16 cellular contexts compared by ENCODE assay signal in the genomic region with DNA sequence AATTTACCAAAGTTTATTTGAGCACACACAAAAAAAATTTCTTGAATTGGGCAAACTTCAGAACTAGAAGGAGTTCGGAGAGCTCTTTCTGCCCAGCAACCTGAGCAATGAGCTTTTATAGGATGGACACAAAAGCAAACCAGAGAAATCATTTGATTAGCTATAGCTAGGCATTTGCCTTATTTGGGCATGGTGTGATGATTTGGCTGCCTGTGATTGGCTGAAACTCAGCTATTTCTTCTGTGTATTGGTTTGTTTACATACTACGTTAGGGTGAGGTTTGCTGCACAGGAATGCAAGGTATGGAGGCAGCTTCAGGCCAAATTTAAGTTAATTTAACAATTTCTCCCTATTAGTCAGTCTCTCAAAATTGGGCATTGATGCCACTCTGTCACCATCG.
DNase-seq lines count a peak whose midpoint lies in the region; ATAC-seq, FAIRE-seq and TF ChIP-seq lines count a peak whose summit lies in the region.
"Had no signal": no experiment of that assay in that cellular context is flagged by ENCODE, and none has a peak within 500 bp of the region (broad histone marks: within the 10 kb centered on the region; RNA-seq: fewer than 3 reads in every experiment).

No MANE protein-coding gene starts in this region.

- no peaks in the 10 kb centered on the region for H3K23me2 ChIP-seq in H1 (ENCODE audit: low read depth, low read length)

- DNase-seq in SK-N-SH, result no peak
- peak; percentile 10 for DNase-seq in NCI-H226
- DNase-seq in H1 (ENCODE audit: low read depth in 1 of 2, low spot score in 2 of 2), result no peak
- DNase-seq in Right ventricle myocardium superior, result no peak
- DNase-seq in superior temporal gyrus (ENCODE audit: extremely low spot score), result no peak
- DNase-seq: Kasumi-1, left lung, NCI-H510A, pancreas, small intestine had no signal

- H2BK15ac ChIP-seq in H1 (ENCODE audit: low read length), result no peak overlapping the region

- TF ChIP-seq CTCF in SK-N-SH (IDR thresholded peaks at IDR 0.05) (no peak), H1 (IDR thresholded peaks at IDR 0.05; ENCODE audit: control extremely low read depth in 1 of 3, insufficient read depth in 1 of 3, low read depth in 1 of 3, low read length in 3 of 3) (no peak)

- POLR2A ChIA-PET in SK-N-SH (lab: Yijun Ruan, JAX), result no interaction called here
- POLR2A ChIA-PET in H1 (lab: Charles Lee; ENCODE audit: partially characterized antibody), result no interaction called here

- no peak overlapping the region for H3K14ac ChIP-seq in H1 (ENCODE audit: insufficient read length)

- H3K9me3 ChIP-seq in SK-N-SH (no peaks in the 10 kb centered on the region), H1 (ENCODE audit: insufficient read depth in 2 of 2, low read depth in 1 of 2, low read length in 1 of 2) (no peaks in the 10 kb centered on the region)
- H3K9me3 ChIP-seq: left lung, pancreas, tibial nerve had no signal

- no peak overlapping the region for H3K4me3 Mint-ChIP-seq in stimulated activated memory B cell treated with anti-CD40 and anti-IgM and Interleukin-4, amounts not matched to agents 10 μg/mL and 1 μg/mL and 100 μg/mL, for 72 hours

- H3K23ac ChIP-seq in H1 (ENCODE audit: insufficient read length), result no peak overlapping the region

- H3K4me2 ChIP-seq in SK-N-SH (no peak overlapping the region), H1 (ENCODE audit: insufficient read depth in 1 of 2, low read depth in 2 of 2, low read length in 2 of 2) (no peak overlapping the region)

- H4K20me1 ChIP-seq in SK-N-SH (ENCODE audit: insufficient read depth) (no peaks in the 10 kb centered on the region), H1 (replicated peaks in 1 of 2; ENCODE audit: control insufficient read depth in 1 of 2, insufficient read depth in 2 of 2, low read length in 2 of 2) (no peaks in the 10 kb centered on the region)

- H3K27ac ChIP-seq in SK-N-SH (ENCODE audit: low read depth in 2 of 2, low read length in 1 of 2), result no peak overlapping the region
- H3K27ac ChIP-seq in H1 (ENCODE audit: low read depth, low read length), result no peak overlapping the region
- H3K27ac ChIP-seq: left lung, pancreas, tibial nerve had no signal

- no peak overlapping the region for H3K27ac Mint-ChIP-seq in stimulated activated memory B cell treated with anti-CD40 and anti-IgM and Interleukin-4, amounts not matched to agents 10 μg/mL and 1 μg/mL and 100 μg/mL, for 72 hours
- H3K27ac Mint-ChIP-seq: activated T-helper 2 cell treated with anti-CD3 and anti-CD28 coated beads, Interferon-gamma antibody, Interleukin-2, Interleukin-4, amounts not matched to agents 10 μg/mL and 5 μg/mL and 100 μg/mL, durations not matched to agents 14 hours and 24 hours and 36 hours had no signal

- no peaks in the 10 kb centered on the region for H3K4me1 ChIP-seq in SK-N-SH (ENCODE audit: control insufficient read depth in 1 of 2, insufficient read depth in 2 of 2, low read depth in 1 of 2, low read length in 1 of 2)
- H3K4me1 ChIP-seq in H1 (replicated peaks in 1 of 4; ENCODE audit: control insufficient read depth in 3 of 4, insufficient read depth in 4 of 4, low read length in 3 of 4), result no peaks in the 10 kb centered on the region; a peak in 1 of 7 replicates
- H3K4me1 ChIP-seq: left lung, pancreas, tibial nerve had no signal

- H3K27me3 ChIP-seq in SK-N-SH (ENCODE audit: insufficient read depth) (no peaks in the 10 kb centered on the region), H1 (replicated peaks in 1 of 4; ENCODE audit: control insufficient read depth in 3 of 4, extremely low read depth in 1 of 4, insufficient read depth in 3 of 4, low read length in 3 of 4) (no peaks in the 10 kb centered on the region)
- H3K27me3 ChIP-seq: left lung, pancreas, tibial nerve had no signal

- H2BK120ac ChIP-seq in H1 (replicated peaks; ENCODE audit: low read depth, low read length), result no peak overlapping the region

- ATAC-seq in SK-N-SH treated with all-trans-retinoic acid at 6 μM for 48 hours (no peak; the same call in 1 of the 3 replicates), Right ventricle myocardium superior (ENCODE audit: poor library complexity) (no peak), HG03457 (IDR thresholded peaks at IDR 0.05; ENCODE audit: unreplicated experiment) (no peak)
- ATAC-seq in stimulated activated memory B cell treated with anti-CD40 and anti-IgM and Interleukin-4, amounts not matched to agents 10 μg/mL and 1 μg/mL and 100 μg/mL, for 72 hours, result no peak
- ATAC-seq: esophagus mucosa, left lung, pancreas had no signal

- no peak for TF ChIP-seq POLR2A in H1 (IDR thresholded peaks at IDR 0.05; ENCODE audit: control extremely low read depth in 1 of 2, low read depth in 2 of 2, low read length in 2 of 2)

- H2BK5ac ChIP-seq in H1 (ENCODE audit: low read depth, low read length), result no peak overlapping the region

- H3K18ac ChIP-seq in H1 (ENCODE audit: extremely low read depth, low read length), result no peak overlapping the region

- H2BK20ac ChIP-seq in H1 (ENCODE audit: low read length), result no peak overlapping the region

- CTCF ChIA-PET in SK-N-SH (lab: Yijun Ruan, JAX), result no interaction called here
- CTCF ChIA-PET in H1 (lab: Charles Lee; ENCODE audit: partially characterized antibody), result no interaction called here

- TF ChIP-seq RAD21 in SK-N-SH (IDR thresholded peaks at IDR 0.05; ENCODE audit: low read length) (no peak), H1 (IDR thresholded peaks at IDR 0.05 in 1 of 2, conservative IDR thresholded peaks at IDR 0.05 in 1 of 2; ENCODE audit: low read depth in 2 of 2, low read length in 2 of 2) (no peak)

- H3K9me2 ChIP-seq in SK-N-SH, result no peaks in the 10 kb centered on the region

- no peaks in the 10 kb centered on the region for H3K36me3 ChIP-seq in SK-N-SH (replicated peaks in 1 of 2; ENCODE audit: control insufficient read depth in 1 of 2, insufficient read depth in 2 of 2, low read length in 1 of 2)
- H3K36me3 ChIP-seq in H1 (ENCODE audit: control insufficient read depth in 2 of 4, insufficient read depth in 4 of 4, low read length in 3 of 4), result no peaks in the 10 kb centered on the region
- H3K36me3 ChIP-seq: left lung, pancreas, tibial nerve had no signal

- H4K91ac ChIP-seq in H1 (replicated peaks; ENCODE audit: insufficient read length, low read length), result no peak overlapping the region

- no peak overlapping the region for H3K56ac ChIP-seq in H1 (replicated peaks; ENCODE audit: insufficient read length, low read depth, low read length)

- no peaks in the 10 kb centered on the region for H3K79me1 ChIP-seq in H1 (ENCODE audit: low read depth, low read length)

- H3F3A ChIP-seq in SK-N-SH (replicated peaks; ENCODE audit: insufficient read depth), result no peaks in the 10 kb centered on the region

- no peaks in the 10 kb centered on the region for H3K36me3 Mint-ChIP-seq in stimulated activated memory B cell treated with anti-CD40 and anti-IgM and Interleukin-4, amounts not matched to agents 10 μg/mL and 1 μg/mL and 100 μg/mL, for 72 hours

- H3K4me3 ChIP-seq in SK-N-SH (ENCODE audit: low read depth in 2 of 2, low read length in 1 of 2) (no peak overlapping the region), H1 (ENCODE audit: extremely low read depth in 1 of 4, insufficient read depth in 2 of 4, low read depth in 3 of 4, low read length in 4 of 4) (no peak overlapping the region)
- H3K4me3 ChIP-seq: left lung, pancreas, tibial nerve had no signal

- H2AFZ ChIP-seq in SK-N-SH (ENCODE audit: low read depth) (no peak overlapping the region), H1 (ENCODE audit: low read length) (no peak overlapping the region)

- H4K8ac ChIP-seq in H1 (ENCODE audit: extremely low read depth, insufficient read depth, low read length), result no peak overlapping the region

- TF ChIP-seq EP300 in SK-N-SH (IDR thresholded peaks at IDR 0.05; ENCODE audit: borderline replicate concordance in 1 of 2, low read depth in 1 of 2, low read length in 1 of 2) (no peak), H1 (IDR thresholded peaks at IDR 0.05; ENCODE audit: borderline replicate concordance in 1 of 2, low read depth in 2 of 2, low read length in 2 of 2) (no peak)

- no peaks in the 10 kb centered on the region for H3K27me3 Mint-ChIP-seq in stimulated activated memory B cell treated with anti-CD40 and anti-IgM and Interleukin-4, amounts not matched to agents 10 μg/mL and 1 μg/mL and 100 μg/mL, for 72 hours

- H4K5ac ChIP-seq in H1 (ENCODE audit: insufficient read length, low read depth, low read length), result no peak overlapping the region

- H3K79me2 ChIP-seq in SK-N-SH (ENCODE audit: insufficient read depth) (no peaks in the 10 kb centered on the region), H1 (ENCODE audit: control insufficient read depth in 1 of 2, insufficient read depth in 2 of 2, low read length in 2 of 2) (no peaks in the 10 kb centered on the region)

- H3K9me3 Mint-ChIP-seq in stimulated activated memory B cell treated with anti-CD40 and anti-IgM and Interleukin-4, amounts not matched to agents 10 μg/mL and 1 μg/mL and 100 μg/mL, for 72 hours, result peaks cover 2% of the 10 kb centered on the region
- H3K9me3 Mint-ChIP-seq: activated T-helper 2 cell treated with anti-CD3 and anti-CD28 coated beads, Interferon-gamma antibody, Interleukin-2, Interleukin-4, amounts not matched to agents 10 μg/mL and 5 μg/mL and 100 μg/mL, durations not matched to agents 14 hours and 24 hours and 36 hours had no signal

- no peak overlapping the region for H3K4ac ChIP-seq in H1 (replicated peaks; ENCODE audit: insufficient read length, low read depth, low read length)

- H3K9ac ChIP-seq in SK-N-SH (no peak overlapping the region), H1 (replicated peaks in 1 of 4; ENCODE audit: extremely low read depth in 1 of 4, low read depth in 3 of 4, low read length in 3 of 4) (no peak overlapping the region)

- H3K4me1 Mint-ChIP-seq in stimulated activated memory B cell treated with anti-CD40 and anti-IgM and Interleukin-4, amounts not matched to agents 10 μg/mL and 1 μg/mL and 100 μg/mL, for 72 hours, result no peaks in the 10 kb centered on the region

- no peak for FAIRE-seq in H1 (lab: Jason Lieb, UNC)
- FAIRE-seq: pancreas, small intestine had no signal

- 82% methylated on average over 3 of the region's 3 CpGs for WGBS in SK-N-SH (ENCODE audit: low lambda C conversion rate)
- WGBS in H1 (ENCODE audit: extremely low coverage in 1 of 2, insufficient coverage in 1 of 2, insufficient read length in 1 of 2, insufficient replicate concordance in 2 of 2, low coverage in 1 of 2, low lambda C conversion rate in 2 of 2, missing lambda C conversion rate in 1 of 2), 2 experiments, result 84% methylated on average over 3 of the region's 3 CpGs; no CpG with 5 or more reads in 1 of the 2 experiments

- no peak overlapping the region for H2AK5ac ChIP-seq in H1 (ENCODE audit: low read depth, low read length)

- intact Hi-C loops in Right ventricle myocardium superior (cut with DNase I), result no loop called here

- H2BK12ac ChIP-seq in H1 (ENCODE audit: low read depth, low read length), result peak overlapping the region; percentile 55; the same call in 1 of the 2 replicates

TF ChIP-seq in SK-N-SH treated with all-trans-retinoic acid at 6 μM for 48 hours, 23 proteins besides CTCF, POLR2A, EP300 and RAD21 (continues in another document):
- TF ChIP-seq PPARA (CRISPR knock-in tag; IDR thresholded peaks at IDR 0.05; ENCODE audit: borderline replicate concordance), result no peak

TF ChIP-seq in H1, 55 proteins besides CTCF, POLR2A, EP300 and RAD21 (continues in another document):
- peak; percentile 72; the same call in 1 of the 2 replicates for TF ChIP-seq RFX5 (IDR thresholded peaks at IDR 0.05; ENCODE audit: borderline replicate concordance, low read depth, low read length)
- no peak for TF ChIP-seq KDM5A (IDR thresholded peaks at IDR 0.05; ENCODE audit: low read length)
- no peak for TF ChIP-seq SUZ12 (IDR thresholded peaks at IDR 0.05; ENCODE audit: low read length)
